Comparison of ENCODE assay signal across 24 cellular contexts in genomic region chr7:80949449-80949848, GRCh38. TPM values are rescaled to one million over a fixed set of nuclear protein-coding genes. Genes with fewer than 3 reads are reported as not detected.
"Had no signal": no experiment of that assay in that cellular context is flagged by ENCODE, and none has a peak within 500 bp of the region (broad histone marks: within the 10 kb centered on the region; RNA-seq: fewer than 3 reads in every experiment).

No MANE protein-coding gene starts in this region.

- FAIRE-seq: HepG2 had no signal

- DNase-seq: IMR-90; Karpas-422; KG1; MM.1S; NCI-H1092 treated with DMSO at 0.1 percent for 48 hours; NCI-H1436; NCI-H187; NCI-H2029; NCI-H2081 treated with DMSO at 0.1 percent for 48 hours; NCI-H2171; NCI-H446; NCI-H510A; NCI-H524 treated with DMSO at 0.1 percent for 48 hours; NCI-H69; NCI-H774; NK-92 treated with Interleukin-12 subunit alpha and Interleukin-12 subunit beta, amount 100 ng/mL, for 24 hours; PC-3; SHP77 treated with DMSO at 0.1 percent for 48 hours; SJCRH30 had no signal

- H3K4me3 ChIP-seq: SJCRH30 had no signal

- H3K27ac ChIP-seq: RWPE1, SJCRH30 had no signal

- H3K36me3 ChIP-seq: SJCRH30 had no signal

- H3K27me3 ChIP-seq: SJCRH30 had no signal

- ATAC-seq: HepG2, Panc1, PC-3, SK-N-SH treated with all-trans-retinoic acid at 6 μM for 48 hours had no signal

RNA-seq across cellular contexts. Expression of gene SEMA3C, which starts 30.6 kb away (rescaled TPM):
- total RNA-seq: OCI-LY7 had no signal
